In genomic region chr2:9613291-9613690, GRCh38 we compare ENCODE assay signal across 16 cellular contexts. TPM values are rescaled to one million over a fixed set of nuclear protein-coding genes. Genes with fewer than 3 reads are reported as not detected.
DNase-seq lines count a peak whose midpoint lies in the region; ATAC-seq and TF ChIP-seq lines count a peak whose summit lies in the region.
"Had no signal": no experiment of that assay in that cellular context is flagged by ENCODE, and none has a peak within 500 bp of the region (broad histone marks: within the 10 kb centered on the region; RNA-seq: fewer than 3 reads in every experiment).

No MANE protein-coding gene starts in this region.

- DNase-seq in AG10803 (ENCODE audit: low read depth) (peak; percentile 85), LHCN-M2 (ENCODE audit: low read depth) (peak; percentile 87), brain pericyte (ENCODE audit: low read depth, low spot score) (peak; percentile 60), kidney tubule cell (ENCODE audit: low spot score) (peak; percentile 22), islet precursor cell (no peak)
- no peak for DNase-seq in activated CD4-positive, alpha-beta memory T cell treated with anti-CD3 and anti-CD28 coated beads, Interleukin-2, amount 10 ng/mL, durations not matched to agents 7 days and 5 days
- DNase-seq: activated T-cell treated with anti-CD3 and anti-CD28 coated beads for 4 hours; central memory CD4-positive, alpha-beta T cell; hippocampal formation; Kasumi-1; NCI-H526 treated with DMSO at 0.1 percent for 48 hours; stimulated activated CD4-positive, alpha-beta T cell treated with anti-CD3 and anti-CD28 coated beads, Interleukin-4, amount 100 ng/mL, for 1 hour; substantia nigra; T-helper 9 cell had no signal

- CTCF ChIA-PET in activated CD4-positive, alpha-beta memory T cell treated with anti-CD3 and anti-CD28 coated beads, Interleukin-2, amount 10 ng/mL, durations not matched to agents 7 days and 5 days (lab: Charles Lee): no interaction called here

- no peak overlapping the region for H3K4me3 ChIP-seq in AG10803 (ENCODE audit: low read length)

- ATAC-seq in HG03095 (IDR thresholded peaks at IDR 0.05; ENCODE audit: unreplicated experiment): no peak
- no peak for ATAC-seq in HG03571 (IDR thresholded peaks at IDR 0.05; ENCODE audit: unreplicated experiment)

- POLR2A ChIA-PET in activated CD4-positive, alpha-beta memory T cell treated with anti-CD3 and anti-CD28 coated beads, Interleukin-2, amount 10 ng/mL, durations not matched to agents 7 days and 5 days (lab: Charles Lee): interaction anchor here (1.1 to 2.0 kb wide), 3 partner anchors 17 to 58 kb away, joined by 3 to 4 read pairs (median 4); partner anchors contain the start of gene ADAM17

- H3K4me1 Mint-ChIP-seq in activated CD4-positive, alpha-beta memory T cell treated with anti-CD3 and anti-CD28 coated beads, Interleukin-2, amount 10 ng/mL, durations not matched to agents 7 days and 5 days: peaks cover 89% of the 10 kb centered on the region

- peaks cover 73% of the 10 kb centered on the region for H3K36me3 Mint-ChIP-seq in activated CD4-positive, alpha-beta memory T cell treated with anti-CD3 and anti-CD28 coated beads, Interleukin-2, amount 10 ng/mL, durations not matched to agents 7 days and 5 days (ENCODE audit: low read depth)

- no peak overlapping the region for H3K27ac Mint-ChIP-seq in activated CD4-positive, alpha-beta memory T cell treated with anti-CD3 and anti-CD28 coated beads, Interleukin-2, amount 10 ng/mL, durations not matched to agents 7 days and 5 days

- TF ChIP-seq CTCF in AG10803 (conservative IDR thresholded peaks at IDR 0.05; ENCODE audit: low read length): no peak

- no peak overlapping the region for H3K4me3 Mint-ChIP-seq in activated CD4-positive, alpha-beta memory T cell treated with anti-CD3 and anti-CD28 coated beads, Interleukin-2, amount 10 ng/mL, durations not matched to agents 7 days and 5 days

- no peaks in the 10 kb centered on the region for H3K27me3 Mint-ChIP-seq in activated CD4-positive, alpha-beta memory T cell treated with anti-CD3 and anti-CD28 coated beads, Interleukin-2, amount 10 ng/mL, durations not matched to agents 7 days and 5 days

- H3K9me3 Mint-ChIP-seq in activated CD4-positive, alpha-beta memory T cell treated with anti-CD3 and anti-CD28 coated beads, Interleukin-2, amount 10 ng/mL, durations not matched to agents 7 days and 5 days: no peaks in the 10 kb centered on the region

RNA-seq across cellular contexts. Expression of gene YWHAQ, which starts 17.5 kb away (rescaled TPM):
- total RNA-seq in LHCN-M2 (2014; rRNA removed): 451 and 455 TPM in 2 replicates
- 324 TPM for polyA plus RNA-seq in LHCN-M2 (2012)
- total RNA-seq in activated CD4-positive, alpha-beta memory T cell treated with anti-CD3 and anti-CD28 coated beads, Interleukin-2, amount 10 ng/mL, durations not matched to agents 7 days and 5 days: 100 to 1,000 TPM; 335 to 351 TPM

RNA-seq across cellular contexts. Expression of gene ADAM17, which starts 57.7 kb away (rescaled TPM):
- total RNA-seq in LHCN-M2 (2014; rRNA removed): 21.2 and 25.2 TPM in 2 replicates
- polyA plus RNA-seq in LHCN-M2 (2012): 14.9 TPM
- total RNA-seq in activated CD4-positive, alpha-beta memory T cell treated with anti-CD3 and anti-CD28 coated beads, Interleukin-2, amount 10 ng/mL, durations not matched to agents 7 days and 5 days: 10 to 100 TPM; 28.9 to 31.0 TPM

Comparison
In these comparisons a context has a peak if more than half of its experiments do, and no peak if none do; other contexts are left out.
1. DNase-seq: peak in AG10803 (single experiment), LHCN-M2 (single experiment), brain pericyte (single experiment) and kidney tubule cell (single experiment); none in islet precursor cell (single experiment) and activated CD4-positive, alpha-beta memory T cell treated with anti-CD3 and anti-CD28 coated beads, Interleukin-2, amount 10 ng/mL, durations not matched to agents 7 days and 5 days (single experiment).